ENCODE assay signal across 26 cellular contexts in the genomic region with DNA sequence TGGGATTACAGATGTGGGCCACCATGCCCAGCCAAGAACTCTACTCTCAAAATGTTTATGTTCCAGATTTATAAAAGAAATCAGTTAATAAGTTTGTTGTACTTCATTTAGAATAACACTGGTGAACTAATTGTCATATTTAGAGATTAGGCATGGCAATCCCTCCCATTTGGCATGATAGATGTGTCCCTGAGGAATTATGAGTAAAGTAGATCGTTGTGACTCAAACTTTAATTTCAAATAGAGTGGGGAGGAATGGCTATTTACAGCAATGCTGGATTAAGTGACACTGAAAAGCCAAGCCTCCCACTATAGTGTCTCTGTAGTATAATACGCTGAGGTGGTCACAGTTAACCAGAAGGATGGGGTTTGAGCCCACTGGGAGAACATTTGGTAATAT. TPM values are rescaled to one million over a fixed set of nuclear protein-coding genes. Genes with fewer than 3 reads are reported as not detected.
DNase-seq lines count a peak whose midpoint lies in the region; ATAC-seq and TF ChIP-seq lines count a peak whose summit lies in the region.
"Had no signal": no experiment of that assay in that cellular context is flagged by ENCODE, and none has a peak within 500 bp of the region (broad histone marks: within the 10 kb centered on the region; RNA-seq: fewer than 3 reads in every experiment).

No MANE protein-coding gene starts in this region.

- H3K36me3 ChIP-seq in HEK293 (ENCODE audit: control insufficient read depth in 2 of 2, insufficient read depth in 1 of 2, low read length in 2 of 2), result no peaks in the 10 kb centered on the region
- H3K36me3 ChIP-seq in osteoblast (ENCODE audit: insufficient read depth, low read length), result no peaks in the 10 kb centered on the region
- H3K36me3 ChIP-seq in colonic mucosa, result no peaks in the 10 kb centered on the region
- H3K36me3 ChIP-seq: HAP-1, thyroid gland, uterus, WERI-Rb-1 had no signal

- POLR2A ChIA-PET in HEK293 (lab: Yijun Ruan, JAX), result no interaction called here

- no peak for TF ChIP-seq CTCF in HEK293 (tag by site-specific recombination; IDR thresholded peaks at IDR 0.05)
- TF ChIP-seq CTCF in fibroblast of mammary gland (conservative IDR thresholded peaks at IDR 0.05; ENCODE audit: control insufficient read depth, insufficient read depth, low read depth, low read length), result no peak
- no peak for TF ChIP-seq CTCF in osteoblast (IDR thresholded peaks at IDR 0.05; ENCODE audit: extremely low read depth, low read depth, low read length)
- TF ChIP-seq CTCF in colonic mucosa (IDR thresholded peaks at IDR 0.05), result no peak

- H3K9ac ChIP-seq in colonic mucosa (ENCODE audit: low read depth in 2 of 2, low read length in 2 of 2), result no peak overlapping the region
- H3K9ac ChIP-seq: BLaER1 treated with 17β-estradiol and CSF1 and Interleukin-3, amounts not matched to agents 10 nM and 100 nM had no signal

- no peaks in the 10 kb centered on the region for H4K20me1 ChIP-seq in osteoblast (ENCODE audit: insufficient read depth, low read length)

- H3K4me2 ChIP-seq in osteoblast (ENCODE audit: insufficient read depth, low read length), result no peak overlapping the region
- H3K4me2 ChIP-seq: BLaER1 treated with 17β-estradiol and CSF1 and Interleukin-3, amounts not matched to agents 10 nM and 100 nM had no signal

- H2AFZ ChIP-seq in osteoblast (ENCODE audit: low read length), result no peak overlapping the region

- intact Hi-C loops in colonic mucosa (cut with DNase I), result no loop called here

- H3K9me3 ChIP-seq in HEK293 (ENCODE audit: control insufficient read depth, insufficient read depth, low read depth, low read length) (no peaks in the 10 kb centered on the region), osteoblast (ENCODE audit: low read depth, low read length) (peaks cover 2% of the 10 kb centered on the region), colonic mucosa (no peaks in the 10 kb centered on the region)
- H3K9me3 ChIP-seq: esophagus squamous epithelium, HAP-1, thyroid gland, uterus had no signal

- H3K27ac ChIP-seq in HEK293 (ENCODE audit: extremely low read depth, low read depth, low read length) (no peak overlapping the region), osteoblast (ENCODE audit: low read depth, low read length) (no peak overlapping the region), colonic mucosa (no peak overlapping the region)
- H3K27ac ChIP-seq: BLaER1 treated with 17β-estradiol and CSF1 and Interleukin-3, amounts not matched to agents 10 nM and 100 nM; esophagus squamous epithelium; gastroesophageal sphincter; stomach; thyroid gland; uterus; WERI-Rb-1 had no signal

- no peaks in the 10 kb centered on the region for H3K79me2 ChIP-seq in osteoblast (ENCODE audit: insufficient read depth, low read length)

- no peak overlapping the region for H3K4me3 ChIP-seq in HEK293 (ENCODE audit: low read depth, low read length)
- H3K4me3 ChIP-seq in fibroblast of mammary gland (ENCODE audit: control insufficient read depth, low read depth, low read length), result no peak overlapping the region
- H3K4me3 ChIP-seq in osteoblast (ENCODE audit: insufficient read depth, low read length), result no peak overlapping the region
- no peak overlapping the region for H3K4me3 ChIP-seq in colonic mucosa
- H3K4me3 ChIP-seq: BLaER1 treated with 17β-estradiol and CSF1 and Interleukin-3, amounts not matched to agents 10 nM and 100 nM; esophagus squamous epithelium; gastroesophageal sphincter; HAP-1; stomach; thyroid gland; uterus had no signal

- no peaks in the 10 kb centered on the region for H3K4me1 ChIP-seq in HEK293 (ENCODE audit: control insufficient read depth, insufficient read depth, low read length)
- H3K4me1 ChIP-seq in osteoblast (ENCODE audit: insufficient read depth, low read length), result no peaks in the 10 kb centered on the region
- H3K4me1 ChIP-seq in colonic mucosa, result no peaks in the 10 kb centered on the region
- H3K4me1 ChIP-seq: BLaER1 treated with 17β-estradiol and CSF1 and Interleukin-3, amounts not matched to agents 10 nM and 100 nM; esophagus squamous epithelium; gastroesophageal sphincter; thyroid gland; uterus had no signal

- peaks cover 6% of the 10 kb centered on the region for H3K27me3 ChIP-seq in osteoblast (ENCODE audit: insufficient read depth, low read length)
- H3K27me3 ChIP-seq in colonic mucosa, result no peaks in the 10 kb centered on the region
- H3K27me3 ChIP-seq: BLaER1 treated with 17β-estradiol and CSF1 and Interleukin-3, amounts not matched to agents 10 nM and 100 nM; esophagus squamous epithelium; gastroesophageal sphincter; stomach; thyroid gland; uterus had no signal

- no peak for ATAC-seq in HG03039 (IDR thresholded peaks at IDR 0.05; ENCODE audit: unreplicated experiment)
- ATAC-seq: gastroesophageal sphincter had no signal

- DNase-seq in AG20443 (ENCODE audit: low spot score), result peak; percentile 12
- peak; percentile 68 for DNase-seq in fibroblast of mammary gland (ENCODE audit: low read depth)
- peak; percentile 58 for DNase-seq in osteoblast (ENCODE audit: insufficient read length, low spot score, missing footprints)
- no peak for DNase-seq in colonic mucosa
- no peak for DNase-seq in stimulated activated CD4-positive, alpha-beta T cell treated with anti-CD3 and anti-CD28 coated beads, Interleukin-2, amount 100 ng/mL, for 24 hours
- DNase-seq: activated CD4-positive, alpha-beta T cell treated with anti-CD3 and anti-CD28 coated beads for 48 hours; activated CD8-positive, alpha-beta memory T cell treated with anti-CD3 and anti-CD28 coated beads for 24 hours; activated gamma-delta T cell treated with Interleukin-2 at 50 U/mL for 16 hours; caudate nucleus; esophagus squamous epithelium; IMR-90; kidney glomerular epithelial cell; NCI-H146; NCI-H446 treated with DMSO at 0.1 percent for 48 hours; nephron progenitor cell; SIG-M5; small intestine; stomach; thyroid gland; uterus; WERI-Rb-1 had no signal

- CTCF ChIA-PET in HEK293 (lab: Yijun Ruan, JAX), result no interaction called here

TF ChIP-seq in HEK293, 187 proteins besides CTCF, POLR2A, EP300 and RAD21:
- TF ChIP-seq ZBTB10 (tag by site-specific recombination; IDR thresholded peaks at IDR 0.05) (no peak), WT1 (tag by site-specific recombination; IDR thresholded peaks at IDR 0.05) (0 out of 2 replicates have a peak, but pooled peaks have one; percentile 13)
TF ChIP-seq in HEK293: peak in this region for 1.

RNA-seq across cellular contexts. Expression of gene RTRAF, which starts 39.3 kb away (rescaled TPM):
- total RNA-seq in osteoblast, result 53.2 and 63.6 TPM in 2 replicates
- 100 to 1,000 TPM; 157 to 181 TPM for total RNA-seq in colonic mucosa

Comparison
In these comparisons a context has a peak if more than half of its experiments do, and no peak if none do; other contexts are left out.
1. DNase-seq: peak in AG20443 (single experiment), fibroblast of mammary gland (single experiment) and osteoblast (single experiment); none in colonic mucosa (single experiment) and stimulated activated CD4-positive, alpha-beta T cell treated with anti-CD3 and anti-CD28 coated beads, Interleukin-2, amount 100 ng/mL, for 24 hours (0 of 2).